In the genomic region with DNA sequence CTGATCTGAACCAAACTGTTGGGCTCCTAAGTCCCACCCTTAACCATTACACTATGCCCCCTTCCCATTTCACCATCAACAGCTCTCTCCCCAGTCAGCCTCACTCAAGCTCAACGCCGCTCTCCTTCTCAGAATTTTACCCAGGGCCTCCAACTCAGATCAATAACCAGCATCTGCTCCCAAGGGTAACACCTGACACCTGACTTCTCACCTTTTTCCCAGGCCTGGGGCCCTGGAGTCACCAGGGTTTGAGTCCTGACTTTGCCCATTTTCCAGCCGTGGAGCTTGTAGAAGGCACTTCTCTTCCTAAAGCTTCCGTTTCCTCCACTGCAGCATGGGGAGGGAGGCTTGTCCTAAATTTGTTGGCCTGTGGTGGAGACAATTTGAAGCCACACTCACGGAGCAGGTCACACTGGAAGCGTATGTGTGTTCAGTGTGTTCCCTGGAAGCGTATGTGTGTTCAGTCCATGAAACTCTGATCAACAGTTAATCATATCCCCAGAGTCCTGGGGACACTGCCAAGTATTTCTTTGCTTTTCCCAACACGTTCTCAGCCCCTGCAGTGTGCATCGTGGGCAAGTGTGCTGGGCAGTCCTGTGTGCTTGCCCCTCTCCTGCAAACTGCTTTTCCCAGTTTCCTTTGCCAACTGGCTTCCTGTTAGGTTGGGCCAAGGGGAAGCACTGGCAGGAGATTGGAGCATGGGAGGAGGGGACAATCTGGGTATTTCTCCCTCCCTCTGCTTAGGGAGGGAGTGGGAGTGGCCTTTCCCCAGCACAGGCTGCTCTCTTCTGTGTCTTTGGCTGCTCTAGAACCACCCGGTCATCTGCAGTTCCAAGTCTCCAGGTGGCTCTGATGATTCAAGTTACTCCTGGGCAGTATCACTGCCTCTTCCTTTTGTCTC, we compare ENCODE assay signal across 9 cellular contexts.
DNase-seq lines count a peak whose midpoint lies in the region; ATAC-seq lines count a peak whose summit lies in the region.
"Had no signal": no experiment of that assay in that cellular context is flagged by ENCODE, and none has a peak within 500 bp of the region (broad histone marks: within the 10 kb centered on the region; RNA-seq: fewer than 3 reads in every experiment).

No MANE protein-coding gene starts in this region.

- no peaks in the 10 kb centered on the region for H3K9me3 ChIP-seq in KOPT-K1 (ENCODE audit: insufficient read depth, low read length, poor library complexity, severe bottlenecking)
- H3K9me3 ChIP-seq: gastrocnemius medialis had no signal

- no peaks in the 10 kb centered on the region for H3K36me3 ChIP-seq in KOPT-K1 (ENCODE audit: insufficient read depth, low read length)
- H3K36me3 ChIP-seq: gastrocnemius medialis had no signal

- in situ Hi-C loops in T47D (cut with HindIII; ENCODE audit: low pct_unique_long_range_greater_than_20kb, low sequenced_read_pairs), result no loop called here

- ATAC-seq in GM19395 (IDR thresholded peaks at IDR 0.05; ENCODE audit: unreplicated experiment) (no peak), HG03342 (IDR thresholded peaks at IDR 0.05; ENCODE audit: unreplicated experiment) (no peak)

- DNase-seq in Ammon's horn (ENCODE audit: low spot score), result peak; percentile 77
- DNase-seq in T47D (ENCODE audit: low read depth in 1 of 2, low spot score in 1 of 2), result peak; percentile 37 to 73
- DNase-seq in medulla oblongata (ENCODE audit: extremely low spot score), result peak; percentile 52
- DNase-seq in NCI-H1417 treated with DMSO at 0.1 percent for 48 hours (lab: John Stamatoyannopoulos, UW), result no peak
- DNase-seq in activated naive CD4-positive, alpha-beta T cell (lab: John Stamatoyannopoulos, UW), result no peak
- DNase-seq: gastrocnemius medialis had no signal

- peak overlapping the region; percentile 24 for H3K27ac ChIP-seq in KOPT-K1 (ENCODE audit: low read depth, low read length, poor library complexity, severe bottlenecking)

Comparison
In these comparisons a context has a peak if more than half of its experiments do, and no peak if none do; other contexts are left out.
1. DNase-seq: peak in Ammon's horn (single experiment), T47D (2 of 2) and medulla oblongata (single experiment); none in NCI-H1417 treated with DMSO at 0.1 percent for 48 hours (single experiment) and activated naive CD4-positive, alpha-beta T cell (0 of 4).